ENCODE assay signal across 8 cellular contexts in genomic region chr20:49281913-49282467, GRCh38. TPM values are rescaled to one million over a fixed set of nuclear protein-coding genes. Genes with fewer than 3 reads are reported as not detected.
DNase-seq lines count a peak whose midpoint lies in the region; ATAC-seq, FAIRE-seq and TF ChIP-seq lines count a peak whose summit lies in the region.

No MANE protein-coding gene starts in this region.

- H3K79me1 ChIP-seq in mesendoderm (ENCODE audit: low read length) = peaks cover 7% of the 10 kb centered on the region

- no peak overlapping the region for H2BK15ac ChIP-seq in mesendoderm (replicated peaks; ENCODE audit: low read depth)

- H3K27me3 Mint-ChIP-seq in HFFc6 (ENCODE audit: insufficient read depth) = peaks cover 65% of the 10 kb centered on the region
- H3K27me3 Mint-ChIP-seq in astrocyte (ENCODE audit: low read depth, unreplicated experiment) = no peaks in the 10 kb centered on the region

- no peak overlapping the region for H2AFZ ChIP-seq in astrocyte (ENCODE audit: low read depth, low read length)

- ATAC-seq in GM18505 (IDR thresholded peaks at IDR 0.05; ENCODE audit: unreplicated experiment) (no peak), HG03520 (IDR thresholded peaks at IDR 0.05; ENCODE audit: unreplicated experiment) (no peak)

- H3K4me1 ChIP-seq in BE2C (peaks cover 9% of the 10 kb centered on the region), astrocyte (ENCODE audit: insufficient read depth, low read length) (peaks cover 54% of the 10 kb centered on the region), mesendoderm (ENCODE audit: control insufficient read depth, low read depth, low read length) (peaks cover 5% of the 10 kb centered on the region)

- H4K5ac ChIP-seq in mesendoderm (ENCODE audit: low read length) = no peak overlapping the region

- H3K9me3 ChIP-seq in BE2C (no peaks in the 10 kb centered on the region), astrocyte (ENCODE audit: insufficient read depth, low read depth, low read length) (peaks cover 20% of the 10 kb centered on the region)

- H3K9ac ChIP-seq in astrocyte (ENCODE audit: low read length) (peak overlapping the region; percentile 98), mesendoderm (ENCODE audit: low read length) (peak overlapping the region; percentile 78)

- DNase-seq in BE2C (no peak), HFFc6 (no peak), astrocyte (ENCODE audit: low read depth) (no peak), mesendoderm (peak; percentile 22), cerebellar cortex (ENCODE audit: low spot score) (no peak), islet precursor cell (no peak)

- H3K27me3 ChIP-seq in BE2C (no peaks in the 10 kb centered on the region), astrocyte (ENCODE audit: insufficient read depth, low read length) (no peaks in the 10 kb centered on the region), mesendoderm (ENCODE audit: insufficient read depth, low read length, poor library complexity) (no peaks in the 10 kb centered on the region)

- no peak overlapping the region for H3K27ac ChIP-seq in astrocyte (ENCODE audit: low read depth, low read length)
- H3K27ac ChIP-seq in mesendoderm (ENCODE audit: low read depth, low read length) = no peak overlapping the region

- peak overlapping the region; percentile 99 for H3K27ac Mint-ChIP-seq in HFFc6
- H3K27ac Mint-ChIP-seq in astrocyte (ENCODE audit: unreplicated experiment) = peak overlapping the region; percentile 90

- peaks cover 88% of the 10 kb centered on the region for H3K36me3 Mint-ChIP-seq in HFFc6 (ENCODE audit: low read depth)
- peaks cover 77% of the 10 kb centered on the region for H3K36me3 Mint-ChIP-seq in astrocyte (ENCODE audit: low read depth, unreplicated experiment)

- H3K79me2 ChIP-seq in astrocyte (ENCODE audit: insufficient read depth, low read length) (peaks cover 97% of the 10 kb centered on the region), mesendoderm (ENCODE audit: control insufficient read depth, insufficient read depth, low read length) (peaks cover 92% of the 10 kb centered on the region)

- peaks cover 88% of the 10 kb centered on the region for H4K20me1 ChIP-seq in astrocyte (ENCODE audit: insufficient read depth, low read length)

- no peak overlapping the region for H2AK5ac ChIP-seq in mesendoderm (ENCODE audit: low read length)

- H3K56ac ChIP-seq in mesendoderm (ENCODE audit: low read length) = peak overlapping the region; percentile 89

- peaks cover 84% of the 10 kb centered on the region for H3K36me3 ChIP-seq in BE2C
- H3K36me3 ChIP-seq in astrocyte (ENCODE audit: insufficient read depth, low read length) = peaks cover 75% of the 10 kb centered on the region
- peaks cover 61% of the 10 kb centered on the region for H3K36me3 ChIP-seq in mesendoderm (ENCODE audit: control insufficient read depth, insufficient read depth, low read length)

- H3K4me3 Mint-ChIP-seq in HFFc6 (peak overlapping the region; percentile 100), astrocyte (ENCODE audit: unreplicated experiment) (peak overlapping the region; percentile 99)

- TF ChIP-seq CTCF in BE2C (IDR thresholded peaks at IDR 0.05; ENCODE audit: low read depth, low read length) (no peak), HFFc6 (IDR thresholded peaks at IDR 0.05) (no peak), astrocyte (IDR thresholded peaks at IDR 0.05; ENCODE audit: insufficient read depth, low read depth, low read length) (no peak)

- H3K4me2 ChIP-seq in astrocyte (ENCODE audit: low read length) = peak overlapping the region; percentile 91
- H3K4me2 ChIP-seq in mesendoderm (ENCODE audit: low read length) = peak overlapping the region; percentile 97

- no peak overlapping the region for H2BK120ac ChIP-seq in mesendoderm (ENCODE audit: low read depth, low read length)

- no peak overlapping the region for H2BK5ac ChIP-seq in mesendoderm (ENCODE audit: low read length)

- H3K4me3 ChIP-seq in BE2C (ENCODE audit: low read depth, low read length) = peak overlapping the region; percentile 97
- peak overlapping the region; percentile 96 for H3K4me3 ChIP-seq in astrocyte (ENCODE audit: insufficient read depth, low read depth, low read length)
- peak overlapping the region; percentile 64 for H3K4me3 ChIP-seq in mesendoderm (ENCODE audit: low read length)

- no peak overlapping the region for H4K8ac ChIP-seq in mesendoderm (ENCODE audit: low read depth, low read length)

- peaks cover 86% of the 10 kb centered on the region for H3K9me3 Mint-ChIP-seq in HFFc6
- peaks cover 4% of the 10 kb centered on the region for H3K9me3 Mint-ChIP-seq in astrocyte (ENCODE audit: unreplicated experiment)

- FAIRE-seq in astrocyte (lab: Jason Lieb, UNC) = no peak

- no peak overlapping the region for H3K23ac ChIP-seq in mesendoderm (ENCODE audit: low read length)

- no peak overlapping the region for H3K18ac ChIP-seq in mesendoderm (ENCODE audit: low read length)

- H3K4me1 Mint-ChIP-seq in HFFc6 (ENCODE audit: low read depth) (peaks cover 76% of the 10 kb centered on the region), astrocyte (ENCODE audit: low read depth, unreplicated experiment) (peaks cover 35% of the 10 kb centered on the region)

- no peak overlapping the region for H3K4ac ChIP-seq in mesendoderm (ENCODE audit: low read depth, low read length)

- TF ChIP-seq POLR2A in GM18505 (IDR thresholded peaks at IDR 0.05; ENCODE audit: borderline replicate concordance, extremely low read depth, insufficient read depth, insufficient read length) = no peak

- WGBS in mesendoderm (ENCODE audit: extremely low coverage, insufficient coverage, low lambda C conversion rate) = no CpG with 5 or more reads among the region's 9 CpGs

RNA-seq across cellular contexts. Expression of gene ZNFX1, which starts 4.1 kb away (rescaled TPM):
- polyA plus RNA-seq in BE2C (2012; ENCODE audit: insufficient read depth, insufficient read length, low read depth) = 9.0 TPM
- 10 to 100 TPM; 36.1 to 41.0 (median 38.7) TPM for total RNA-seq in HFFc6 (2021; fragmentation: NEBNext Ultra II Directional; extraction: Animal tissue kit (Norgen Biotek cat#: 25700))
- total RNA-seq in astrocyte = 77.0 and 77.4 TPM in 2 replicates
- 6.2 TPM for polyA plus RNA-seq in mesendoderm (2013, experiment 1 of 2)
- 6.1 TPM for polyA plus RNA-seq in mesendoderm (2013, experiment 2 of 2)
